In genomic region chr7:93920496-93921189, GRCh38 we compare ENCODE assay signal across 12 cellular contexts. TPM values are rescaled to one million over a fixed set of nuclear protein-coding genes. Genes with fewer than 3 reads are reported as not detected.
A peak's percentile ranks its signal among the peaks of the same experiment; 100 is the strongest.
DNase-seq lines count a peak whose midpoint lies in the region; ATAC-seq, FAIRE-seq and TF ChIP-seq lines count a peak whose summit lies in the region.
"Had no signal": no experiment of that assay in that cellular context is flagged by ENCODE, and none has a peak within 500 bp of the region (broad histone marks: within the 10 kb centered on the region; RNA-seq: fewer than 3 reads in every experiment).

No MANE protein-coding gene starts in this region.

- H3K9ac ChIP-seq in H9 (ENCODE audit: extremely low read depth, insufficient read length, low read length) (no peak overlapping the region), astrocyte (ENCODE audit: low read length) (peak overlapping the region; percentile 88)

- no peak overlapping the region for H3K27ac ChIP-seq in H9 (ENCODE audit: insufficient read length, low read depth, low read length)
- peak overlapping the region; percentile 81 for H3K27ac ChIP-seq in astrocyte (ENCODE audit: low read depth, low read length)
- H3K27ac ChIP-seq in right lobe of liver = peak overlapping the region; percentile 33 to 86 (median 62)
- peak overlapping the region in 4 of 5 donors; percentile 73 to 90 (median 86) for H3K27ac ChIP-seq in stomach

- H3K9me3 Mint-ChIP-seq in H9 = no peaks in the 10 kb centered on the region
- no peaks in the 10 kb centered on the region for H3K9me3 Mint-ChIP-seq in astrocyte (ENCODE audit: unreplicated experiment)
- H3K9me3 Mint-ChIP-seq: naive thymus-derived CD4-positive, alpha-beta T cell had no signal

- ATAC-seq in right lobe of liver = no peak
- no peak for ATAC-seq in HG02610 (IDR thresholded peaks at IDR 0.05; ENCODE audit: unreplicated experiment)
- ATAC-seq: naive thymus-derived CD4-positive, alpha-beta T cell had no signal

- H2BK15ac ChIP-seq in H9 (ENCODE audit: low read depth, low read length) = no peak overlapping the region

- H3K4me2 ChIP-seq in H9 (ENCODE audit: insufficient read depth, insufficient read length, low read length) (no peak overlapping the region), astrocyte (ENCODE audit: low read length) (peak overlapping the region; percentile 86)

- no peak overlapping the region for H2BK20ac ChIP-seq in H9 (ENCODE audit: low read depth, low read length, poor library complexity, severe bottlenecking)

- no peaks in the 10 kb centered on the region for H3K9me3 ChIP-seq in H9 (ENCODE audit: control insufficient read depth, low read depth, low read length)
- no peaks in the 10 kb centered on the region for H3K9me3 ChIP-seq in astrocyte (ENCODE audit: insufficient read depth, low read depth, low read length)
- no peaks in the 10 kb centered on the region for H3K9me3 ChIP-seq in right lobe of liver
- no peaks in the 10 kb centered on the region for H3K9me3 ChIP-seq in stomach

- H3K36me3 Mint-ChIP-seq in H9 (ENCODE audit: insufficient read depth in 1 of 3, low read depth in 3 of 3) = no peaks in the 10 kb centered on the region
- H3K36me3 Mint-ChIP-seq in astrocyte (ENCODE audit: low read depth, unreplicated experiment) = peaks cover 5% of the 10 kb centered on the region
- H3K36me3 Mint-ChIP-seq: naive thymus-derived CD4-positive, alpha-beta T cell had no signal

- H2AFZ ChIP-seq in H9 (ENCODE audit: low read length) = no peak overlapping the region
- peak overlapping the region; percentile 85 for H2AFZ ChIP-seq in astrocyte (ENCODE audit: low read depth, low read length)

- FAIRE-seq in astrocyte (lab: Jason Lieb, UNC) = peak; percentile 20

- WGBS in H9 (ENCODE audit: extremely low coverage, insufficient read length, low lambda C conversion rate) = no CpG with 5 or more reads among the region's 6 CpGs
- 53% methylated on average over 6 of the region's 6 CpGs for WGBS in right lobe of liver (ENCODE audit: insufficient coverage, low coverage, low lambda C conversion rate, missing lambda C conversion rate)
- 42 to 55% (median 50%) methylated on average over 6 of the region's 6 CpGs for WGBS in stomach, 5 donors

- no peak overlapping the region for H2BK120ac ChIP-seq in H9 (ENCODE audit: low read depth, low read length, poor library complexity, severe bottlenecking)

- peak overlapping the region; percentile 75 for H3K4me3 ChIP-seq in astrocyte (ENCODE audit: insufficient read depth, low read depth, low read length)
- H3K4me3 ChIP-seq in right lobe of liver = no peak overlapping the region
- peak overlapping the region in 3 of 4 donors; percentile 51 to 63 (median 57) for H3K4me3 ChIP-seq in stomach

- H3K23ac ChIP-seq in H9 (ENCODE audit: insufficient read length, low read depth, low read length) = no peak overlapping the region

- no peak overlapping the region for H3K4ac ChIP-seq in H9 (ENCODE audit: low read depth, low read length)

- TF ChIP-seq POLR2A in right lobe of liver (IDR thresholded peaks at IDR 0.05) = no peak
- TF ChIP-seq POLR2A in stomach (IDR thresholded peaks at IDR 0.05) = no peak

- no peak overlapping the region; a peak in 1 of 7 replicates for H3K27ac Mint-ChIP-seq in H9
- H3K27ac Mint-ChIP-seq in astrocyte (ENCODE audit: unreplicated experiment) = peak overlapping the region; percentile 12
- H3K27ac Mint-ChIP-seq: naive thymus-derived CD4-positive, alpha-beta T cell had no signal

- no peak for TF ChIP-seq CTCF in H9 (conservative IDR thresholded peaks at IDR 0.05)
- TF ChIP-seq CTCF in astrocyte (IDR thresholded peaks at IDR 0.05; ENCODE audit: insufficient read depth, low read depth, low read length) = no peak
- TF ChIP-seq CTCF in right lobe of liver (IDR thresholded peaks at IDR 0.05) = no peak
- no peak for TF ChIP-seq CTCF in stomach (IDR thresholded peaks at IDR 0.05)

- H4K20me1 ChIP-seq in H9 (ENCODE audit: control insufficient read depth, insufficient read depth, insufficient read length) (no peaks in the 10 kb centered on the region), astrocyte (ENCODE audit: insufficient read depth, low read length) (no peaks in the 10 kb centered on the region)

- no peak overlapping the region for H3K18ac ChIP-seq in H9 (ENCODE audit: insufficient read length, low read depth, low read length)

- H3K4me1 Mint-ChIP-seq in H9 (peaks cover 15 to 19% of the 10 kb centered on the region in 2 experiments), astrocyte (ENCODE audit: low read depth, unreplicated experiment) (peaks cover 14% of the 10 kb centered on the region)

- H3K79me2 ChIP-seq in H9 (ENCODE audit: insufficient read depth, low read length) = no peaks in the 10 kb centered on the region
- peaks cover 29% of the 10 kb centered on the region for H3K79me2 ChIP-seq in astrocyte (ENCODE audit: insufficient read depth, low read length)

- TF ChIP-seq EP300 in stomach (IDR thresholded peaks at IDR 0.05) = no peak

- H3K79me1 ChIP-seq in H9 (ENCODE audit: insufficient read depth, low read depth, low read length, poor library complexity, severe bottlenecking) = no peaks in the 10 kb centered on the region

- H2BK5ac ChIP-seq in H9 (ENCODE audit: insufficient read length, low read length) = no peak overlapping the region

- no peak overlapping the region for H4K5ac ChIP-seq in H9 (ENCODE audit: insufficient read length, low read depth, low read length)

- H3K23me2 ChIP-seq in H9 (ENCODE audit: insufficient read length, low read depth, low read length, poor library complexity, severe bottlenecking) = peaks cover 7% of the 10 kb centered on the region

- intact Hi-C loops in right lobe of liver (cut with DNase I) = no loop called here
- intact Hi-C loops in stomach (cut with DNase I; ENCODE audit: low total_unique reads) = no loop called here

- H4K91ac ChIP-seq in H9 (ENCODE audit: insufficient read length, low read depth, low read length) = no peak overlapping the region

- no peak overlapping the region for H3K14ac ChIP-seq in H9 (ENCODE audit: insufficient read depth, low read length)

- no peak overlapping the region for H4K8ac ChIP-seq in H9 (replicated peaks; ENCODE audit: insufficient read length, low read depth, low read length)

- no peak overlapping the region for H2AK5ac ChIP-seq in H9 (ENCODE audit: insufficient read length, low read length)

- H3K4me3 Mint-ChIP-seq in H9 = peak overlapping the region; percentile 59 to 63; a peak in 2 of 5 replicates
- H3K4me3 Mint-ChIP-seq in astrocyte (ENCODE audit: unreplicated experiment) = peak overlapping the region; percentile 89

- no peak overlapping the region for H3T11ph ChIP-seq in H9 (ENCODE audit: low read length)

- no peaks in the 10 kb centered on the region for H3K27me3 ChIP-seq in H9 (ENCODE audit: insufficient read depth, low read length)
- H3K27me3 ChIP-seq in astrocyte (ENCODE audit: insufficient read depth, low read length) = no peaks in the 10 kb centered on the region
- no peaks in the 10 kb centered on the region for H3K27me3 ChIP-seq in right lobe of liver
- H3K27me3 ChIP-seq in stomach = peaks cover 0 to 4% (median 0%) of the 10 kb centered on the region in 3 donors

- H2BK12ac ChIP-seq in H9 (ENCODE audit: insufficient read length, low read depth, low read length) = no peak overlapping the region

- H3K56ac ChIP-seq in H9 (ENCODE audit: insufficient read length, low read depth, low read length) = no peak overlapping the region

- H3K27me3 Mint-ChIP-seq in H9 (ENCODE audit: low read depth) (peaks cover 3% of the 10 kb centered on the region), astrocyte (ENCODE audit: low read depth, unreplicated experiment) (no peaks in the 10 kb centered on the region)

- DNase-seq in H9 (no peak), astrocyte (ENCODE audit: low read depth) (no peak), right lobe of liver (no peak), stomach (no peak), NCI-H446 treated with DMSO at 0.1 percent for 48 hours (lab: John Stamatoyannopoulos, UW) (no peak), NCI-H774 (lab: John Stamatoyannopoulos, UW) (no peak)
- no peak for DNase-seq in activated T-cell treated with anti-CD3 and anti-CD28 coated beads, Interleukin-2, amount 50 U/mL, for 48 hours
- DNase-seq: activated naive CD4-positive, alpha-beta T cell; naive thymus-derived CD4-positive, alpha-beta T cell; NCI-H526 treated with DMSO at 0.1 percent for 48 hours had no signal

- H3K36me3 ChIP-seq in astrocyte (ENCODE audit: insufficient read depth, low read length) (peaks cover 3% of the 10 kb centered on the region), right lobe of liver (no peaks in the 10 kb centered on the region), stomach (no peaks in the 10 kb centered on the region)

- H3K4me1 ChIP-seq in H9 (ENCODE audit: insufficient read depth, low read length) = no peaks in the 10 kb centered on the region
- H3K4me1 ChIP-seq in astrocyte (ENCODE audit: insufficient read depth, low read length) = peaks cover 16% of the 10 kb centered on the region
- H3K4me1 ChIP-seq in right lobe of liver = peaks cover 0 to 4% (median 0%) of the 10 kb centered on the region in 4 donors
- H3K4me1 ChIP-seq in stomach = peaks cover 4 to 26% (median 16%) of the 10 kb centered on the region in 4 donors

RNA-seq across cellular contexts. Expression of gene GNG11, which starts 0.9 kb away (rescaled TPM):
- 0.64 and 0.68 TPM in 2 replicates for total RNA-seq in H9 (2021)
- total RNA-seq in astrocyte = 7.7 and 8.8 TPM in 2 replicates
- 1 to 10 TPM in 5 of 6 experiments, under 1 TPM in 1; 0.86 to 6.1 (median 4.0) TPM for total RNA-seq in right lobe of liver
- 10 to 100 TPM in 4 of 5 donors, 1 to 10 TPM in 1; 2.0 to 32.6 (median 21.5) TPM for total RNA-seq in stomach
- 10 to 100 TPM; 13.5 to 37.9 (median 37.8) TPM for polyA plus RNA-seq in stomach
- polyA plus RNA-seq: naive thymus-derived CD4-positive, alpha-beta T cell had no signal

RNA-seq across cellular contexts. Expression of gene GNGT1, which starts 14.3 kb away (rescaled TPM):
- total RNA-seq in H9 (2021) (0.20 and 0.44 TPM in 2 replicates), astrocyte (not detected in 2 replicates), right lobe of liver (not detected), stomach (not detected)
- polyA plus RNA-seq in stomach = not detected
- total RNA-seq: naive thymus-derived CD4-positive, alpha-beta T cell had no signal
- polyA plus RNA-seq: esophagus; naive thymus-derived CD4-positive, alpha-beta T cell had no signal

RNA-seq across cellular contexts. Expression of gene TFPI2, which starts 30.1 kb away (rescaled TPM):
- total RNA-seq in H9 (2021) = 3.8 and 4.4 TPM in 2 replicates
- total RNA-seq in astrocyte = 66.2 and 74.8 TPM in 2 replicates
- total RNA-seq in right lobe of liver = 10 to 100 TPM in 1 of 6 experiments, 1 to 10 TPM in 4, under 1 TPM in 1; 0.49 to 17.0 (median 2.0) TPM
- total RNA-seq in stomach = 1 to 10 TPM in 4 of 5 donors, not detected in 1; 2.0 to 6.1 (median 3.8) TPM
- 10 to 100 TPM in 1 of 3 donors, 1 to 10 TPM in 1, under 1 TPM in 1; 0.28 to 15.2 (median 3.4) TPM for polyA plus RNA-seq in stomach
- polyA plus RNA-seq: naive thymus-derived CD4-positive, alpha-beta T cell had no signal

Comparison
In these comparisons a context has a peak if more than half of its experiments do, and no peak if none do; other contexts are left out.
1. H3K4me3 ChIP-seq: peak in astrocyte (single experiment) and stomach (3 of 4); none in right lobe of liver (0 of 3).